In genomic region chr1:154418062-154418897, GRCh38 we compare ENCODE assay signal across 8 cellular contexts. TPM values are rescaled to one million over a fixed set of nuclear protein-coding genes. Genes with fewer than 3 reads are reported as not detected.
DNase-seq lines count a peak whose midpoint lies in the region; ATAC-seq, FAIRE-seq and TF ChIP-seq lines count a peak whose summit lies in the region.

No MANE protein-coding gene starts in this region.

- no peaks in the 10 kb centered on the region for H3K9me3 ChIP-seq in body of pancreas
- H3K9me3 ChIP-seq in mucosa of stomach (ENCODE audit: control insufficient read depth, low read length): no peaks in the 10 kb centered on the region

- DNase-seq in NCI-H2196 (lab: John Stamatoyannopoulos, UW; ENCODE audit: unreplicated experiment) (peak; percentile 91), body of pancreas (peak; percentile 92 to 97 (median 96)), KBM-7 (no peak), GM12892 (ENCODE audit: insufficient read length) (no peak)

- H3K27ac ChIP-seq in C4-2B (peak overlapping the region; percentile 99), body of pancreas (peak overlapping the region; percentile 95 to 99 (median 96))

- no peak for TF ChIP-seq CTCF in C4-2B (conservative IDR thresholded peaks at IDR 0.05)
- no peak for TF ChIP-seq CTCF in body of pancreas (IDR thresholded peaks at IDR 0.05)

- intact Hi-C loops in body of pancreas (cut with DNase I): no loop called here

- H3K9ac ChIP-seq in mucosa of stomach (ENCODE audit: low read length): peak overlapping the region; percentile 60

- H3K36me3 ChIP-seq in body of pancreas (replicated peaks in 1 of 2; ENCODE audit: insufficient read depth in 1 of 2, low read depth in 2 of 2) (no peaks in the 10 kb centered on the region), mucosa of stomach (ENCODE audit: control insufficient read depth, insufficient read depth, low read length) (peaks cover 4% of the 10 kb centered on the region)

- ATAC-seq in body of pancreas (peak; percentile 90), HG02884 (IDR thresholded peaks at IDR 0.05; ENCODE audit: unreplicated experiment) (no peak), HG03439 (IDR thresholded peaks at IDR 0.05; ENCODE audit: unreplicated experiment) (no peak)

- no peaks in the 10 kb centered on the region for H3K27me3 ChIP-seq in body of pancreas
- H3K27me3 ChIP-seq in mucosa of stomach (ENCODE audit: control insufficient read depth, insufficient read depth, low read length): no peaks in the 10 kb centered on the region

- H3K4me1 ChIP-seq in body of pancreas: peaks cover 63% of the 10 kb centered on the region
- H3K4me1 ChIP-seq in mucosa of stomach (ENCODE audit: control insufficient read depth, insufficient read depth, low read length): peaks cover 75% of the 10 kb centered on the region

- H3K4me3 ChIP-seq in body of pancreas: no peak overlapping the region
- H3K4me3 ChIP-seq in mucosa of stomach (ENCODE audit: low read length): no peak overlapping the region

- 33 to 39% methylated on average over 17 of the region's 17 CpGs for WGBS in body of pancreas, 2 donors

- no peak for FAIRE-seq in GM12892 (lab: Jason Lieb, UNC)

- peak in 2 of 3 donors; percentile 53 to 61 for TF ChIP-seq POLR2A in body of pancreas (IDR thresholded peaks at IDR 0.05)
- TF ChIP-seq POLR2A in GM12892 (IDR thresholded peaks at IDR 0.05; ENCODE audit: low read depth, low read length): no peak

- in situ Hi-C loops in KBM-7 (cut with MboI; ENCODE audit: low pct_unique_long_range_greater_than_20kb, low sequenced_read_pairs): no loop called here

RNA-seq across cellular contexts. Expression of gene IL6R, which starts 13.1 kb away (rescaled TPM):
- total RNA-seq in body of pancreas: 10 to 100 TPM in 1 of 2 donors, 1 to 10 TPM in 1; 5.9 to 13.5 TPM
- polyA plus RNA-seq in GM12892 (2012; ENCODE audit: missing spikeins): 7.4 TPM

Comparison
In these comparisons a context has a peak if more than half of its experiments do, and no peak if none do; other contexts are left out.
1. DNase-seq: peak in NCI-H2196 (single experiment) and body of pancreas (4 of 4); none in KBM-7 (single experiment) and GM12892 (single experiment).